Comparison of ENCODE assay signal across 19 cellular contexts in the genomic region with DNA sequence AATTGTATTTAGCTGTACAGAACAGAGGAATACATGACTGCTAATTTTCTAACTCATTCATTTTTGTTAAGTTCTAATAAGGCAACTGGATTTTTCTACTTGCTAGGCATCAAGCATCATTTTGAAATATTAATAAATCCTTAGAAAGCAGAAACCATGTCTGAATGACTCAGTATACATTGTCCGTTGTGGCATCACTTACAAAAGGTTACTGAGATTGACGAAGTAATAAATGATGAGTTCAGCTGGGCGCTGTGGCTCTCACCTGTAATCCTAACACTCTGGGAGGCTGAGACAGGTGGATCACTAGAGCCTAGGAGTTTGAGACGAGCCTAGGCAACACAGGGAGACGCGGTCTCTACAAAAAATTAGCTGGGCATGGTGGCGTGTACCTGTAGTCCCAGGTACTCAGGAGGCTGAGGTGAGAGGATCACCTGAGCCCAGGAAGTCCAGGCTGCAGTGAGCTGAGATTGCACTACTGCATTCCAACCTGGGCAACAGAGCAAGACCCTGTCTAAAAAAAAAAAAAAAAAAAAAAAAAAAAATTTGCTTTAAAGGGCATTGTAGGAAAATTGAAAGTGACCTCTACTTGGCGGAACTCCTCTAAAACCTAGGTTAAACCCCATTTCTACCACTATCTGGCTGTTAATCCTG. TPM values are rescaled to one million over a fixed set of nuclear protein-coding genes. Genes with fewer than 3 reads are reported as not detected.
DNase-seq lines count a peak whose midpoint lies in the region; ATAC-seq, FAIRE-seq and TF ChIP-seq lines count a peak whose summit lies in the region.
"Had no signal": no experiment of that assay in that cellular context is flagged by ENCODE, and none has a peak within 500 bp of the region (broad histone marks: within the 10 kb centered on the region; RNA-seq: fewer than 3 reads in every experiment).

No MANE protein-coding gene starts in this region.

- DNase-seq in ELR (ENCODE audit: low read depth) (peak; percentile 36), IMR-90 (no peak), bronchial epithelial cell (ENCODE audit: low read depth) (peak; percentile 61), mesothelial cell of epicardium (ENCODE audit: low spot score in 2 of 2, unreplicated experiment in 2 of 2) (no peak), SHP77 (lab: John Stamatoyannopoulos, UW) (no peak), SKM-1 treated with dmso at 0.1 percent for 144 hours (lab: John Stamatoyannopoulos, UW; ENCODE audit: unreplicated experiment) (no peak)
- DNase-seq in T-helper 2 cell treated with Interferon-gamma antibody and Interleukin-4, amounts not matched to agents 5 μg/mL and 100 μg/mL, for 36 hours (ENCODE audit: low spot score), result no peak
- DNase-seq: activated CD4-positive, CD25-positive, alpha-beta regulatory T cell treated with anti-CD3 and anti-CD28 coated beads, Interleukin-2, amount 50 U/mL, for 72 hours; activated naive CD8-positive, alpha-beta T cell treated with anti-CD3 and anti-CD28 coated beads, Interleukin-2, amount 50 U/mL, for 24 hours; CD8-positive, alpha-beta T cell; DND-41; effector CD4-positive, alpha-beta T cell; upper lobe of right lung had no signal

- in situ Hi-C loops in IMR-90 (cut with MboI; ENCODE audit: low sequenced_read_pairs), result no loop called here

- H3K4me3 ChIP-seq in IMR-90 (ENCODE audit: insufficient read depth, low read depth, low read length) (no peak overlapping the region), bronchial epithelial cell (ENCODE audit: low read depth, low read length) (no peak overlapping the region)
- H3K4me3 ChIP-seq: upper lobe of right lung had no signal

- no peak for TF ChIP-seq CTCF in IMR-90 (conservative IDR thresholded peaks at IDR 0.05; ENCODE audit: low read depth, low read length)
- TF ChIP-seq CTCF in bronchial epithelial cell (IDR thresholded peaks at IDR 0.05; ENCODE audit: insufficient read depth, low read length, severe bottlenecking), result no peak
- TF ChIP-seq CTCF in mesothelial cell of epicardium (IDR thresholded peaks at IDR 0.05; ENCODE audit: unreplicated experiment), result no peak

- H3K4me1 Mint-ChIP-seq in mesothelial cell of epicardium, result peaks cover 31% of the 10 kb centered on the region
- H3K4me1 Mint-ChIP-seq in T-helper 2 cell treated with Interferon-gamma antibody and Interleukin-4, amounts not matched to agents 5 μg/mL and 100 μg/mL, for 36 hours (ENCODE audit: low read depth), result no peaks in the 10 kb centered on the region
- H3K4me1 Mint-ChIP-seq: central memory CD8-positive, alpha-beta T cell had no signal

- peak overlapping the region; percentile 86 for H2BK120ac ChIP-seq in IMR-90 (ENCODE audit: low read depth, low read length)

- H3K4me3 Mint-ChIP-seq in mesothelial cell of epicardium, result no peak overlapping the region
- H3K4me3 Mint-ChIP-seq in T-helper 2 cell treated with Interferon-gamma antibody and Interleukin-4, amounts not matched to agents 5 μg/mL and 100 μg/mL, for 36 hours, result no peak overlapping the region
- H3K4me3 Mint-ChIP-seq: activated naive CD8-positive, alpha-beta T cell treated with anti-CD3 and anti-CD28 coated beads, Interleukin-2, amount 50 U/mL, for 24 hours; activated T-helper 1 cell treated with anti-CD3 and anti-CD28 coated beads, Interleukin-12 subunit alpha, Interleukin-12 subunit beta, Interleukin-2, Interleukin-4 antibody, amounts not matched to agents 30 ng/mL and 10 ng/mL and 1 ng/mL, durations not matched to agents 14 hours and 24 hours and 36 hours; CD8-positive, alpha-beta T cell; central memory CD8-positive, alpha-beta T cell had no signal

- peak overlapping the region; percentile 30 for H4K91ac ChIP-seq in IMR-90 (ENCODE audit: insufficient read depth, low read depth, low read length)

- CTCF ChIA-PET in IMR-90 (lab: Yijun Ruan, JAX), result interaction anchor here (2.0 kb wide), 1 partner anchor 149 kb away, joined by 5 read pairs; no protein-coding TSS in a partner anchor

- H3K36me3 ChIP-seq in IMR-90 (ENCODE audit: control insufficient read depth, insufficient read depth, low read length) (no peaks in the 10 kb centered on the region), bronchial epithelial cell (ENCODE audit: control insufficient read depth, insufficient read depth, low read length) (no peaks in the 10 kb centered on the region)
- H3K36me3 ChIP-seq: upper lobe of right lung had no signal

- H3K9me3 ChIP-seq in IMR-90 (ENCODE audit: control insufficient read depth, insufficient read depth, low read length), result no peaks in the 10 kb centered on the region
- H3K9me3 ChIP-seq: upper lobe of right lung had no signal

- peak overlapping the region; percentile 93 for H3K18ac ChIP-seq in IMR-90 (ENCODE audit: low read depth, low read length)

- H2BK15ac ChIP-seq in IMR-90 (ENCODE audit: low read depth, low read length), result peak overlapping the region; percentile 86; the same call in 2 of the 3 replicates

- H3K4ac ChIP-seq in IMR-90 (ENCODE audit: low read depth, low read length), result peak overlapping the region; percentile 85

- intact Hi-C loops in IMR-90 (cut with micrococcal nuclease), result no loop called here

- H3K27me3 ChIP-seq in IMR-90 (ENCODE audit: control insufficient read depth, insufficient read depth, low read length) (no peaks in the 10 kb centered on the region), bronchial epithelial cell (ENCODE audit: control insufficient read depth, insufficient read depth, low read length) (no peaks in the 10 kb centered on the region)
- H3K27me3 ChIP-seq: upper lobe of right lung had no signal

- H3K23ac ChIP-seq in IMR-90 (ENCODE audit: low read depth, low read length), result no peak overlapping the region

- H2AK9ac ChIP-seq in IMR-90 (replicated peaks; ENCODE audit: low read depth, low read length, poor library complexity), result no peak overlapping the region

- H3K27ac Mint-ChIP-seq in mesothelial cell of epicardium, result peak overlapping the region; percentile 55
- no peak overlapping the region for H3K27ac Mint-ChIP-seq in T-helper 2 cell treated with Interferon-gamma antibody and Interleukin-4, amounts not matched to agents 5 μg/mL and 100 μg/mL, for 36 hours
- H3K27ac Mint-ChIP-seq: activated naive CD8-positive, alpha-beta T cell treated with anti-CD3 and anti-CD28 coated beads, Interleukin-2, amount 50 U/mL, for 24 hours; activated T-helper 1 cell treated with anti-CD3 and anti-CD28 coated beads, Interleukin-12 subunit alpha, Interleukin-12 subunit beta, Interleukin-2, Interleukin-4 antibody, amounts not matched to agents 30 ng/mL and 10 ng/mL and 1 ng/mL, durations not matched to agents 14 hours and 24 hours and 36 hours; CD8-positive, alpha-beta T cell had no signal

- H4K8ac ChIP-seq in IMR-90 (ENCODE audit: low read depth in 2 of 2, low read length in 2 of 2), result peak overlapping the region; percentile 47 to 82

- 0 out of 2 replicates have a peak overlapping the region, but pooled peaks have one; percentile 29 for H3K56ac ChIP-seq in IMR-90 (ENCODE audit: extremely low read depth, insufficient read depth, low read length)

- H2AFZ ChIP-seq in IMR-90 (replicated peaks; ENCODE audit: low read length, poor library complexity), result no peak overlapping the region

- H3K27me3 Mint-ChIP-seq in mesothelial cell of epicardium (ENCODE audit: low read depth), result peaks cover 3% of the 10 kb centered on the region
- H3K27me3 Mint-ChIP-seq in T-helper 2 cell treated with Interferon-gamma antibody and Interleukin-4, amounts not matched to agents 5 μg/mL and 100 μg/mL, for 36 hours (ENCODE audit: low read depth), result peaks cover 4% of the 10 kb centered on the region

- H3K14ac ChIP-seq in IMR-90 (replicated peaks; ENCODE audit: low read depth, low read length), result peak overlapping the region; percentile 56; the same call in 1 of the 2 replicates

- H2BK20ac ChIP-seq in IMR-90 (ENCODE audit: low read depth, low read length), result peak overlapping the region; percentile 88

- no peaks in the 10 kb centered on the region for H4K20me1 ChIP-seq in IMR-90 (ENCODE audit: insufficient read depth, low read length)

- peak overlapping the region; percentile 64; the same call in 1 of the 2 replicates for H4K5ac ChIP-seq in IMR-90 (ENCODE audit: low read depth, low read length)

- peak overlapping the region; percentile 80 for H2AK5ac ChIP-seq in IMR-90 (ENCODE audit: low read depth, low read length)

- H3K9me1 ChIP-seq in IMR-90 (ENCODE audit: insufficient read depth, low read length), result peaks cover 5% of the 10 kb centered on the region; the same call in 1 of the 2 replicates

- POLR2A ChIA-PET in IMR-90 (lab: Charles Lee; ENCODE audit: unreplicated experiment), result no interaction called here

- ATAC-seq in IMR-90 (ENCODE audit: low read depth), result no peak
- ATAC-seq in HG03354 (IDR thresholded peaks at IDR 0.05; ENCODE audit: poor library complexity, severe bottlenecking, unreplicated experiment), result no peak
- ATAC-seq: activated naive CD8-positive, alpha-beta T cell treated with anti-CD3 and anti-CD28 coated beads, Interleukin-2, amount 50 U/mL, for 24 hours; CD8-positive, alpha-beta T cell; left lobe of liver had no signal

- H3K79me1 ChIP-seq in IMR-90 (ENCODE audit: low read depth in 1 of 2, low read length in 2 of 2), result peaks cover 28 to 53% of the 10 kb centered on the region in 2 experiments

- no TSS peak for BruUV-seq in IMR-90 (replicated peaks; lab: Mats Ljungman, UMichigan)

- TF ChIP-seq POLR2A in IMR-90 (IDR thresholded peaks at IDR 0.05; ENCODE audit: low read depth, low read length), result no peak

- dilution Hi-C loops in IMR-90 (cut with HindIII; ENCODE audit: low sequenced_read_pairs, unreplicated experiment), result no loop called here

- no peak overlapping the region for H3K4me2 ChIP-seq in IMR-90 (ENCODE audit: low read depth, low read length)

- peak overlapping the region; percentile 85 for H2BK5ac ChIP-seq in IMR-90 (ENCODE audit: low read depth, low read length, poor library complexity, severe bottlenecking)

- peaks cover 6% of the 10 kb centered on the region for H3K9me3 Mint-ChIP-seq in mesothelial cell of epicardium
- no peaks in the 10 kb centered on the region for H3K9me3 Mint-ChIP-seq in T-helper 2 cell treated with Interferon-gamma antibody and Interleukin-4, amounts not matched to agents 5 μg/mL and 100 μg/mL, for 36 hours
- H3K9me3 Mint-ChIP-seq: activated naive CD8-positive, alpha-beta T cell treated with anti-CD3 and anti-CD28 coated beads, Interleukin-2, amount 50 U/mL, for 24 hours; activated T-helper 1 cell treated with anti-CD3 and anti-CD28 coated beads, Interleukin-12 subunit alpha, Interleukin-12 subunit beta, Interleukin-2, Interleukin-4 antibody, amounts not matched to agents 30 ng/mL and 10 ng/mL and 1 ng/mL, durations not matched to agents 14 hours and 24 hours and 36 hours; CD8-positive, alpha-beta T cell; central memory CD8-positive, alpha-beta T cell had no signal

- peak overlapping the region; percentile 32; the same call in 1 of the 2 replicates for H3K27ac ChIP-seq in IMR-90 (ENCODE audit: insufficient read depth, low read length)
- H3K27ac ChIP-seq: upper lobe of right lung had no signal

- H3K36me3 Mint-ChIP-seq in mesothelial cell of epicardium, result no peaks in the 10 kb centered on the region
- no peaks in the 10 kb centered on the region for H3K36me3 Mint-ChIP-seq in T-helper 2 cell treated with Interferon-gamma antibody and Interleukin-4, amounts not matched to agents 5 μg/mL and 100 μg/mL, for 36 hours (ENCODE audit: low read depth)
- H3K36me3 Mint-ChIP-seq: CD8-positive, alpha-beta T cell had no signal

- TF ChIP-seq RAD21 in IMR-90 (IDR thresholded peaks at IDR 0.05; ENCODE audit: low read length), result no peak

- no CpG with 5 or more reads among the region's 8 CpGs for WGBS in IMR-90 (ENCODE audit: extremely low coverage in 2 of 2, insufficient read length in 1 of 2), 2 experiments

- no peak overlapping the region for H3K9ac ChIP-seq in IMR-90 (ENCODE audit: low read depth, low read length)

- peaks cover 12% of the 10 kb centered on the region for H3K4me1 ChIP-seq in IMR-90 (ENCODE audit: control insufficient read depth, insufficient read depth, low read length)

- FAIRE-seq in bronchial epithelial cell (lab: Jason Lieb, UNC), result no peak
- FAIRE-seq: GM18507 had no signal

RNA-seq across cellular contexts. Expression of a gene that starts 36.6 kb away (rescaled TPM):
- 24.7 and 25.3 TPM in 2 replicates for total RNA-seq in IMR-90 (2012; rRNA removed)
- 35.1 and 36.1 TPM in 2 replicates for polyA plus RNA-seq in IMR-90 (2012; rRNA removed)
- polyA plus RNA-seq in IMR-90 (2012; cell fraction: cytosol; rRNA removed), result 37.5 and 38.6 TPM in 2 replicates
- polyA plus RNA-seq in IMR-90 (2012; cell fraction: nucleus; rRNA removed; ENCODE audit: low replicate concordance), result 7.4 and 12.0 TPM in 2 replicates
- 5.3 and 5.5 TPM in 2 replicates for total RNA-seq in bronchial epithelial cell
- total RNA-seq in mesothelial cell of epicardium, result 18.2 to 20.2 TPM (median 19.0 TPM) in 3 replicates
- total RNA-seq: CD8-positive, alpha-beta T cell; HT-29 had no signal

Comparison
In these comparisons a context has a peak if more than half of its experiments do, and no peak if none do; other contexts are left out.
1. DNase-seq: peak in ELR (single experiment) and bronchial epithelial cell (single experiment); none in IMR-90 (single experiment), mesothelial cell of epicardium (0 of 2), T-helper 2 cell treated with Interferon-gamma antibody and Interleukin-4, amounts not matched to agents 5 μg/mL and 100 μg/mL, for 36 hours (single experiment), SHP77 (0 of 2) and SKM-1 treated with dmso at 0.1 percent for 144 hours (single experiment).